Comparison of ENCODE assay signal across 1 cellular context in genomic region chr9:105694848-105695581, GRCh38.
TF ChIP-seq lines count a peak whose summit lies in the region.

No MANE protein-coding gene starts in this region.

TF ChIP-seq in K562, 482 proteins besides CTCF, POLR2A, EP300 and RAD21 (continued from another document and continues in another):
- TF ChIP-seq ZC3H4 (CRISPR knock-in tag; IDR thresholded peaks at IDR 0.05; ENCODE audit: borderline replicate concordance) (no peak; the same call in 1 of the 2 replicates), RBBP5 (IDR thresholded peaks at IDR 0.05; ENCODE audit: borderline replicate concordance, insufficient read depth, low read length, poor library complexity, severe bottlenecking) (peak; percentile 92), NR3C1 (CRISPR knock-in tag; IDR thresholded peaks at IDR 0.05) (no peak), CTCFL (IDR thresholded peaks at IDR 0.05; ENCODE audit: borderline replicate concordance, insufficient read depth, low read depth, low read length, poor library complexity, severe bottlenecking) (no peak), ZNF740 (CRISPR knock-in tag; IDR thresholded peaks at IDR 0.05) (no peak), ZNF740 (tag; IDR thresholded peaks at IDR 0.05) (0 out of 4 replicates have a peak, but pooled peaks of 1 of the 2 experiments have one; percentile 10), E2F1 (CRISPR knock-in tag; IDR thresholded peaks at IDR 0.05) (0 out of 2 replicates have a peak, but pooled peaks have one; percentile 34), TAF1 (IDR thresholded peaks at IDR 0.05; ENCODE audit: control insufficient read depth, extremely low read depth, insufficient read depth, low read length, severe bottlenecking) (peak; percentile 40), THAP7 (CRISPR knock-in tag; IDR thresholded peaks at IDR 0.05) (no peak), CHD1 (IDR thresholded peaks at IDR 0.05; ENCODE audit: low read length) (peak; percentile 45), ETS1 (conservative IDR thresholded peaks at IDR 0.05; ENCODE audit: control insufficient read depth, low read depth, low read length) (peak; percentile 49; the same call in 1 of the 2 replicates), NCOA1 (IDR thresholded peaks at IDR 0.05; ENCODE audit: low read depth) (no peak), PPARD (CRISPR knock-in tag; IDR thresholded peaks at IDR 0.05) (no peak), ESRRA (IDR thresholded peaks at IDR 0.05; ENCODE audit: borderline replicate concordance, low read depth) (0 out of 2 replicates have a peak, but pooled peaks have one; percentile 43), NKRF (IDR thresholded peaks at IDR 0.05; ENCODE audit: borderline replicate concordance) (peak; percentile 79), ARID4B (CRISPR knock-in tag; IDR thresholded peaks at IDR 0.05) (peak; percentile 90), ZNF395 (CRISPR knock-in tag; IDR thresholded peaks at IDR 0.05) (peak; percentile 49; the same call in 1 of the 2 replicates), SP2 (IDR thresholded peaks at IDR 0.05; ENCODE audit: extremely low read depth, low read depth, low read length, poor library complexity, severe bottlenecking) (no peak), HDAC2 (IDR thresholded peaks at IDR 0.05) (peak; percentile 83; the same call in 1 of the 2 replicates), KLF1 (tag; IDR thresholded peaks at IDR 0.05) (no peak), MLLT1 (IDR thresholded peaks at IDR 0.05) (no peak), ZNF644 (tag; IDR thresholded peaks at IDR 0.05; ENCODE audit: low read depth) (no peak), SMARCA4 (IDR thresholded peaks at IDR 0.05) (0 out of 2 replicates have a peak, but pooled peaks have one; percentile 47), DNMT1 (IDR thresholded peaks at IDR 0.05) (no peak), ZEB2 (IDR thresholded peaks at IDR 0.05) (0 out of 2 replicates have a peak, but pooled peaks have one; percentile 29), E2F6 (IDR thresholded peaks at IDR 0.05; ENCODE audit: borderline replicate concordance in 1 of 2, extremely low read depth in 1 of 2, insufficient read depth in 1 of 2, insufficient read length in 1 of 2, low read depth in 1 of 2, low read length in 1 of 2, poor library complexity in 1 of 2, severe bottlenecking in 1 of 2) (peak; percentile 66 to 67), ZBTB8A (IDR thresholded peaks at IDR 0.05; ENCODE audit: partially characterized antibody) (no peak), GABPB1 (CRISPR knock-in tag; IDR thresholded peaks at IDR 0.05) (peak; percentile 52; the same call in 1 of the 2 replicates), NFXL1 (CRISPR knock-in tag; IDR thresholded peaks at IDR 0.05) (no peak), CBFB (CRISPR knock-in tag; IDR thresholded peaks at IDR 0.05) (no peak), VEZF1 (CRISPR knock-in tag; IDR thresholded peaks at IDR 0.05) (no peak), ADNP (tag; IDR thresholded peaks at IDR 0.05) (peak; percentile 86), HMG20A (CRISPR knock-in tag; conservative IDR thresholded peaks at IDR 0.05) (no peak), CC2D1A (IDR thresholded peaks at IDR 0.05) (no peak), MYC (IDR thresholded peaks at IDR 0.05; ENCODE audit: low read depth, low read length) (no peak), MYC (CRISPR knock-in tag; IDR thresholded peaks at IDR 0.05; ENCODE audit: borderline replicate concordance, low read depth) (no peak), DPF2 (IDR thresholded peaks at IDR 0.05) (0 out of 2 replicates have a peak, but pooled peaks have one; percentile 52), KDM5B (IDR thresholded peaks at IDR 0.05; ENCODE audit: insufficient replicate concordance, low read depth, low read length) (no peak), PHF20 (IDR thresholded peaks at IDR 0.05; ENCODE audit: partially characterized antibody) (peak; percentile 49), HNRNPH1 (optimal IDR thresholded peaks at IDR 0.05; ENCODE audit: low read depth, low read length) (no peak), HDAC1 (IDR thresholded peaks at IDR 0.05) (peak in 1 of 2 experiments; percentile 73; a peak in 2 of 4 replicates), ZNF23 (CRISPR knock-in tag; IDR thresholded peaks at IDR 0.05) (no peak), USF2 (CRISPR knock-in tag; IDR thresholded peaks at IDR 0.05) (peak; percentile 69)
